ENCODE assay signal across 8 cellular contexts in genomic region chr12:26113853-26114719, GRCh38. TPM values are rescaled to one million over a fixed set of nuclear protein-coding genes. Genes with fewer than 3 reads are reported as not detected.
DNase-seq lines count a peak whose midpoint lies in the region; ATAC-seq, FAIRE-seq and TF ChIP-seq lines count a peak whose summit lies in the region.

No MANE protein-coding gene starts in this region.

- no peaks in the 10 kb centered on the region for H3K9me3 ChIP-seq in WERI-Rb-1 (ENCODE audit: severe bottlenecking)
- H3K9me3 ChIP-seq in small intestine (ENCODE audit: control insufficient read depth, low read depth) = no peaks in the 10 kb centered on the region

- H3K27me3 ChIP-seq in WERI-Rb-1 (ENCODE audit: insufficient read depth, low read depth, severe bottlenecking) (peaks cover 6% of the 10 kb centered on the region), small intestine (ENCODE audit: control insufficient read depth in 2 of 2, insufficient read depth in 2 of 2, low read length in 2 of 2) (no peaks in the 10 kb centered on the region)

- peak overlapping the region; percentile 77 to 85 (median 82) for H3K4me3 Mint-ChIP-seq in immature natural killer cell

- FAIRE-seq in GM12892 (lab: Jason Lieb, UNC) (peak; percentile 88), small intestine (lab: Jason Lieb, UNC) (no peak)

- peak; percentile 56; the same call in 1 of the 2 replicates for TF ChIP-seq POLR2A in GM12892 (IDR thresholded peaks at IDR 0.05; ENCODE audit: low read depth, low read length)

- ATAC-seq in HG02588 (IDR thresholded peaks at IDR 0.05; ENCODE audit: unreplicated experiment) = peak; percentile 78

- peak overlapping the region; percentile 60 for H3K27ac ChIP-seq in WERI-Rb-1
- H3K27ac ChIP-seq in small intestine (ENCODE audit: low read depth in 1 of 2, low read length in 1 of 2) = peak overlapping the region; percentile 79 to 94

- H3K4me1 ChIP-seq in small intestine (ENCODE audit: control insufficient read depth in 2 of 2, insufficient read depth in 1 of 2, low read depth in 1 of 2, low read length in 1 of 2) = peaks cover 2 to 11% of the 10 kb centered on the region in 2 donors

- H3K27ac Mint-ChIP-seq in immature natural killer cell = peak overlapping the region in 3 of 6 donors; percentile 10 to 37 (median 10)

- peak; percentile 30; the same call in 1 of the 2 replicates for TF ChIP-seq CTCF in WERI-Rb-1 (IDR thresholded peaks at IDR 0.05; ENCODE audit: low read depth, low read length)
- TF ChIP-seq CTCF in cardiac fibroblast (IDR thresholded peaks at IDR 0.05; ENCODE audit: low read depth, low read length) = peak; percentile 39

- peaks cover 3 to 8% (median 7%) of the 10 kb centered on the region in 3 donors for H3K27me3 Mint-ChIP-seq in immature natural killer cell (ENCODE audit: low read depth in 3 of 3)

- 1% methylated on average over 53 to 72 of the region's 72 CpGs for WGBS in small intestine, 3 donors

- peaks cover 10 to 25% of the 10 kb centered on the region in 2 donors for H3K4me1 Mint-ChIP-seq in immature natural killer cell

- DNase-seq in GM12892 (ENCODE audit: insufficient read length) (peak; percentile 75), NCI-H1105 treated with DMSO at 0.1 percent for 48 hours (lab: John Stamatoyannopoulos, UW) (peak; percentile 68), WERI-Rb-1 (peak; percentile 88), cardiac fibroblast (ENCODE audit: low read depth in 2 of 2) (peak; percentile 90 to 91), immature natural killer cell (peak; percentile 55 to 58 (median 57)), small intestine (peak; percentile 98), SKM-1 (lab: John Stamatoyannopoulos, UW; ENCODE audit: unreplicated experiment) (no peak)

- peak overlapping the region; percentile 85 for H3K4me3 ChIP-seq in WERI-Rb-1 (ENCODE audit: low read depth, low read length)
- peak overlapping the region; percentile 54 to 58 for H3K4me3 ChIP-seq in cardiac fibroblast (replicated peaks in 1 of 2; ENCODE audit: low read depth in 2 of 2, low read length in 2 of 2)
- peak overlapping the region; percentile 28 to 37 for H3K4me3 ChIP-seq in small intestine (ENCODE audit: low read depth in 1 of 2, low read length in 2 of 2)

- H3K36me3 Mint-ChIP-seq in immature natural killer cell = no peaks in the 10 kb centered on the region

- H3K36me3 ChIP-seq in WERI-Rb-1 (no peaks in the 10 kb centered on the region), small intestine (ENCODE audit: control insufficient read depth in 2 of 2, insufficient read depth in 2 of 2, low read length in 2 of 2) (no peaks in the 10 kb centered on the region)

- H3K9me3 Mint-ChIP-seq in immature natural killer cell = no peaks in the 10 kb centered on the region

RNA-seq across cellular contexts. Expression of gene BHLHE41, which starts 10.8 kb away (rescaled TPM):
- polyA plus RNA-seq in GM12892 (2012; ENCODE audit: missing spikeins) = 1.5 TPM
- polyA plus RNA-seq in immature natural killer cell (not detected), small intestine (1 to 10 TPM in 1 of 3 donors, under 1 TPM in 2; 0.54 to 1.4 (median 0.67) TPM)

Comparison
In these comparisons a context has a peak if more than half of its experiments do, and no peak if none do; other contexts are left out.
1. H3K4me3 ChIP-seq: peak in every context shown above with its lines; median percentile 85 in WERI-Rb-1; 56 in cardiac fibroblast; 32 in small intestine.